8 cellular contexts compared by ENCODE assay signal in the genomic region with DNA sequence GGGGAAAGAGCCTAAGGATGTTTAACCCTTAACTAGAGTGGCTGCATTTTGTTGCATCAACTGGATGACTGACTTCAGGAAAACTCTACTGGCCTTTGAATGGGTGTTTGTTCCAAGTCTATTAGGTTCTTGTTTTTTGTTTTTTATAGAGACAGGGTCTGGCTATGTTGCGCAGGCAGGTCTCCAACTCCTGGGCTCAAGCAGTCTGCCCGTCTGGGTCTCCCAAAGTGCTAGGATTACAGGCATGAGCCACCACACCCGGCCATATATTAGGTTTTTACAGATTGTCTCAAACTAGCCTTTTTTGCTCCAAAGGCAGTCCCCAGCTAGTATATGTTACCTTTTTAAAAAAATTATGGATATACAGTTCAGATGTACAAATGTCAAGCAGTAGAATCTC. TPM values are rescaled to one million over a fixed set of nuclear protein-coding genes. Genes with fewer than 3 reads are reported as not detected.
DNase-seq lines count a peak whose midpoint lies in the region; ATAC-seq and TF ChIP-seq lines count a peak whose summit lies in the region.

No MANE protein-coding gene starts in this region.

- H3K4me3 ChIP-seq in CD8-positive, alpha-beta T cell (ENCODE audit: low read depth, low read length), result peak overlapping the region; percentile 74
- peak overlapping the region; percentile 95 for H3K4me3 ChIP-seq in PC-3 (ENCODE audit: low read length)
- peak overlapping the region; percentile 93 for H3K4me3 ChIP-seq in epithelial cell of proximal tubule (ENCODE audit: low read depth, low read length)
- peak overlapping the region; percentile 100 for H3K4me3 ChIP-seq in ovary

- no peaks in the 10 kb centered on the region for H3K9me3 Mint-ChIP-seq in CD8-positive, alpha-beta T cell

- no peaks in the 10 kb centered on the region for H3K27me3 Mint-ChIP-seq in CD8-positive, alpha-beta T cell (ENCODE audit: low read depth)

- H3K4me2 ChIP-seq in PC-3 (ENCODE audit: low read length), result peak overlapping the region; percentile 88

- BruUV-seq in PC-3 (replicated peaks; lab: Mats Ljungman, UMichigan), result no TSS peak

- WGBS in ovary, 3 donors, result 34 to 39% (median 37%) methylated on average over 3 of the region's 3 CpGs

- CTCF ChIA-PET in CD8-positive, alpha-beta T cell (lab: Charles Lee), result interaction anchor here (1.0 to 2.2 kb wide), 4 partner anchors 16 to 93 kb away, joined by 3 to 6 read pairs (median 5); a partner anchor contains a TSS
- CTCF ChIA-PET in PC-3 (lab: Charles Lee), result no interaction called here

- H3K9ac ChIP-seq in PC-3 (ENCODE audit: low read length), result peak overlapping the region; percentile 100

- H4K20me1 ChIP-seq in PC-3 (ENCODE audit: low read length), result peaks cover 28% of the 10 kb centered on the region

- H3F3A ChIP-seq in PC-3 (ENCODE audit: low read length, unreplicated experiment), result no peaks in the 10 kb centered on the region

- H3K4me1 Mint-ChIP-seq in CD8-positive, alpha-beta T cell (ENCODE audit: low read depth), result peaks cover 56% of the 10 kb centered on the region

- TF ChIP-seq CTCF in CD8-positive, alpha-beta T cell (IDR thresholded peaks at IDR 0.05), result no peak
- TF ChIP-seq CTCF in PC-3 (conservative IDR thresholded peaks at IDR 0.05; ENCODE audit: low read depth, low read length) (no peak), epithelial cell of proximal tubule (conservative IDR thresholded peaks at IDR 0.05; ENCODE audit: low read depth, low read length) (no peak), ovary (IDR thresholded peaks at IDR 0.05) (no peak)

- H3K27ac ChIP-seq in CD8-positive, alpha-beta T cell (ENCODE audit: low read depth, low read length), result peak overlapping the region; percentile 87
- H3K27ac ChIP-seq in PC-3 (ENCODE audit: low read length) (no peak overlapping the region), ovary (peak overlapping the region; percentile 98 to 100)

- H2AFZ ChIP-seq in PC-3 (ENCODE audit: low read length), result no peak overlapping the region

- H3K4me3 Mint-ChIP-seq in CD8-positive, alpha-beta T cell, result peak overlapping the region; percentile 89

- no peaks in the 10 kb centered on the region for H3K27me3 ChIP-seq in CD8-positive, alpha-beta T cell (ENCODE audit: insufficient read depth, low read length)
- H3K27me3 ChIP-seq in PC-3 (ENCODE audit: low read length) (no peaks in the 10 kb centered on the region), ovary (no peaks in the 10 kb centered on the region)

- no peak for TF ChIP-seq EP300 in ovary (IDR thresholded peaks at IDR 0.05)

- DNase-seq in CD8-positive, alpha-beta T cell, result no peak
- DNase-seq in PC-3, result no peak
- DNase-seq in epithelial cell of proximal tubule (ENCODE audit: low read depth), result no peak
- DNase-seq in ovary, result no peak
- DNase-seq in RPMI8226, result no peak

- H3K9me3 ChIP-seq in CD8-positive, alpha-beta T cell (ENCODE audit: low read length), result no peaks in the 10 kb centered on the region
- H3K9me3 ChIP-seq in PC-3 (ENCODE audit: low read length) (no peaks in the 10 kb centered on the region), ovary (no peaks in the 10 kb centered on the region)

- peaks cover 5% of the 10 kb centered on the region for H3K36me3 ChIP-seq in CD8-positive, alpha-beta T cell (ENCODE audit: insufficient read depth, low read length)
- H3K36me3 ChIP-seq in PC-3 (ENCODE audit: low read depth, low read length), result no peaks in the 10 kb centered on the region
- H3K36me3 ChIP-seq in ovary, result no peaks in the 10 kb centered on the region

- H3K79me2 ChIP-seq in PC-3 (ENCODE audit: low read length), result peaks cover 49% of the 10 kb centered on the region

- peak overlapping the region; percentile 93 for H3K27ac Mint-ChIP-seq in CD8-positive, alpha-beta T cell

- peaks cover 19% of the 10 kb centered on the region for H3K36me3 Mint-ChIP-seq in CD8-positive, alpha-beta T cell

- TF ChIP-seq POLR2A in ovary (IDR thresholded peaks at IDR 0.05), result no peak

- POLR2A ChIA-PET in CD8-positive, alpha-beta T cell (lab: Charles Lee), result interaction anchor here (0.7 to 1.7 kb wide), 4 partner anchors 15 to 51 kb away, joined by 3 to 5 read pairs (median 4); a partner anchor contains a TSS
- POLR2A ChIA-PET in PC-3 (lab: Charles Lee; ENCODE audit: unreplicated experiment), result no interaction called here

- H3K4me1 ChIP-seq in CD8-positive, alpha-beta T cell (ENCODE audit: insufficient read depth, low read length), result peaks cover 46% of the 10 kb centered on the region
- peaks cover 14% of the 10 kb centered on the region; the same call in 1 of the 2 replicates for H3K4me1 ChIP-seq in PC-3 (ENCODE audit: insufficient read depth, low read length)
- peaks cover 41% of the 10 kb centered on the region for H3K4me1 ChIP-seq in ovary (ENCODE audit: insufficient read depth)

- no peak for ATAC-seq in CD8-positive, alpha-beta T cell
- no peak for ATAC-seq in PC-3
- ATAC-seq in GM21576 (IDR thresholded peaks at IDR 0.05; ENCODE audit: unreplicated experiment), result no peak
- ATAC-seq in GM19023 (IDR thresholded peaks at IDR 0.05; ENCODE audit: unreplicated experiment), result no peak
- no peak for ATAC-seq in HG02884 (IDR thresholded peaks at IDR 0.05; ENCODE audit: unreplicated experiment)

- no peaks in the 10 kb centered on the region for H3K9me2 ChIP-seq in PC-3 (replicated peaks; ENCODE audit: low read length)

- intact Hi-C loops in CD8-positive, alpha-beta T cell (cut with DNase I, micrococcal nuclease), result loop anchor here (1.0 to 10.0 kb wide), 16 partner anchors 16 to 767 kb away; a partner anchor contains a TSS
- intact Hi-C loops in PC-3 (cut with micrococcal nuclease), result no loop called here
- intact Hi-C loops in ovary (cut with DNase I), result no loop called here

RNA-seq across cellular contexts. Expression of a gene that starts 1.1 kb away (rescaled TPM):
- 10 to 100 TPM; 47.1 to 51.7 TPM for total RNA-seq in CD8-positive, alpha-beta T cell
- total RNA-seq in PC-3 (2014; rRNA removed) (85.9 and 96.8 TPM in 2 replicates), epithelial cell of proximal tubule (150 and 173 TPM in 2 replicates), ovary (100 to 1,000 TPM in 1 of 7 donors, 10 to 100 TPM in 6; 47.1 to 107 (median 87.3) TPM)
- polyA plus RNA-seq in ovary, result 10 to 100 TPM; 75.4 to 87.0 TPM

RNA-seq across cellular contexts. Expression of a gene that starts 15.3 kb away (rescaled TPM):
- total RNA-seq in CD8-positive, alpha-beta T cell, result 1 to 10 TPM; 1.3 to 1.9 TPM
- total RNA-seq in PC-3 (2014; rRNA removed), result 2.4 and 5.9 TPM in 2 replicates
- 11.4 and 22.3 TPM in 2 replicates for total RNA-seq in epithelial cell of proximal tubule
- 10 to 100 TPM in 4 of 7 donors, 1 to 10 TPM in 3; 1.4 to 59.7 (median 12.1) TPM for total RNA-seq in ovary
- 10 to 100 TPM in 1 of 2 donors, 1 to 10 TPM in 1; 1.4 to 11.4 TPM for polyA plus RNA-seq in ovary

RNA-seq across cellular contexts. Expression of a gene that starts 20.1 kb away (rescaled TPM):
- 10 to 100 TPM; 40.7 to 52.4 TPM for total RNA-seq in CD8-positive, alpha-beta T cell
- 52.2 and 98.1 TPM in 2 replicates for total RNA-seq in PC-3 (2014; rRNA removed)
- total RNA-seq in epithelial cell of proximal tubule, result 5.7 and 37.1 TPM in 2 replicates
- total RNA-seq in ovary, result 10 to 100 TPM in 6 of 7 donors, 1 to 10 TPM in 1; 2.7 to 40.5 (median 22.9) TPM
- polyA plus RNA-seq in ovary, result 10 to 100 TPM; 17.6 to 20.1 TPM

RNA-seq across cellular contexts. Expression of a gene that starts 25.1 kb away (rescaled TPM):
- under 1 TPM; 0.50 to 0.62 TPM for total RNA-seq in CD8-positive, alpha-beta T cell
- total RNA-seq in PC-3 (2014; rRNA removed) (not detected in 2 replicates), epithelial cell of proximal tubule (0.36 and 2.1 TPM in 2 replicates), ovary (1 to 10 TPM in 4 of 7 donors, under 1 TPM in 3; 0.48 to 6.5 (median 1.1) TPM)
- polyA plus RNA-seq in ovary, result under 1 TPM; 0.28 to 0.77 TPM

RNA-seq across cellular contexts. Expression of a gene that starts 33.7 kb away (rescaled TPM):
- 1 to 10 TPM in 1 of 2 experiments, not detected in 1; 1.0 TPM for total RNA-seq in CD8-positive, alpha-beta T cell
- total RNA-seq in PC-3 (2014; rRNA removed) (0.77 TPM in 1 of 2 replicates, not detected in the other), epithelial cell of proximal tubule (not detected in 2 replicates), ovary (1 to 10 TPM in 1 of 7 donors, not detected in 6; 2.8 TPM)
- polyA plus RNA-seq in ovary, result not detected

Comparison
In these comparisons a context has a peak if more than half of its experiments do, and no peak if none do; other contexts are left out.
1. intact Hi-C loops: an anchor here in CD8-positive, alpha-beta T cell (1.0 to 10.0 kb wide); none called in PC-3 and ovary.